In the genomic region with DNA sequence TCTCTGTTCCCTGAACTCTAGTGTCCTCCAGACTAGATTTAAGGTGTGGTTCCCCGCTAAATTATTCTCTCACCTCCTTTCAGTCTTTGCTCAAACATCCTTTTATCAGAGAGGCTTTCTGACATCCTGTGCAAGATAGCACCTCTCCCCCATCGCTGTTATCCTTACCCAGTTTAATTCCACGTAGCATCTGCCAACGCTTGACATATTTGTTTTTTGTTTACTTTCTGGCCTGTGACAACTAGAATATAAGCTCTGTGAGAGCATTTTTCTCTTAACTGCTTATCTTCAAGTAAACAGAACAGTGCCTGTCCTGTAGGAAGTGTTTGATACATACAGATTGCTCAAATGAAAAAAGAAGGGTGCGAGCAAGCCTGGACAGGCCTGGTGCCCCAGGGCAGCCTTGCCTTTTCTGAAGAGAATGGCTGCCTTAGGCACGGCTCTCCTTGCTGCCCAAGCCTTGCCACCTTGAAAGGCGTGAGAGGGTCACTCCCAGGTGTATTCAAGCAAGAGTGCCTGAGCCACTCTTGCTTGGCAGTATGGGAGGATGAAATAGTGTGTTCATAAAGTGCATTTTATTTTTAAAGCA, we compare ENCODE assay signal across 28 cellular contexts. TPM values are rescaled to one million over a fixed set of nuclear protein-coding genes. Genes with fewer than 3 reads are reported as not detected.
DNase-seq lines count a peak whose midpoint lies in the region; ATAC-seq and TF ChIP-seq lines count a peak whose summit lies in the region.
"Had no signal": no experiment of that assay in that cellular context is flagged by ENCODE, and none has a peak within 500 bp of the region (broad histone marks: within the 10 kb centered on the region; RNA-seq: fewer than 3 reads in every experiment).

No MANE protein-coding gene starts in this region.

- intact Hi-C loops in activated CD8-positive, alpha-beta T cell treated with anti-CD3 and anti-CD28 coated beads for 36 hours (cut with micrococcal nuclease) = no loop called here
- intact Hi-C loops in CD4-positive, alpha-beta memory T cell (cut with micrococcal nuclease) = no loop called here
- intact Hi-C loops in mucosa of descending colon (cut with DNase I, micrococcal nuclease) = no loop called here

- no peaks in the 10 kb centered on the region for H3K27me3 Mint-ChIP-seq in activated CD8-positive, alpha-beta T cell treated with anti-CD3 and anti-CD28 coated beads for 36 hours
- H3K27me3 Mint-ChIP-seq in activated CD8-positive, alpha-beta T cell treated with anti-CD3 and anti-CD28 coated beads, Interleukin-2, amount 10 ng/mL, durations not matched to agents 7 days and 5 days (ENCODE audit: low read depth) = no peaks in the 10 kb centered on the region
- H3K27me3 Mint-ChIP-seq in CD4-positive, alpha-beta memory T cell = no peaks in the 10 kb centered on the region
- peaks cover 2% of the 10 kb centered on the region for H3K27me3 Mint-ChIP-seq in brain
- H3K27me3 Mint-ChIP-seq in mesothelial cell of epicardium (ENCODE audit: low read depth) = no peaks in the 10 kb centered on the region
- H3K27me3 Mint-ChIP-seq: activated naive CD8-positive, alpha-beta T cell treated with anti-CD3 and anti-CD28 coated beads, Interleukin-2, amount 50 U/mL, for 24 hours; IgD-negative memory B cell; naive B cell had no signal

- no peak overlapping the region for H3K27ac ChIP-seq in CD4-positive, alpha-beta memory T cell (ENCODE audit: low read depth, low read length)
- H3K27ac ChIP-seq: BLaER1, body of pancreas, colonic mucosa, sigmoid colon, VCaP had no signal

- H3K4me3 Mint-ChIP-seq in activated CD8-positive, alpha-beta T cell treated with anti-CD3 and anti-CD28 coated beads for 36 hours = no peak overlapping the region
- no peak overlapping the region for H3K4me3 Mint-ChIP-seq in activated CD8-positive, alpha-beta T cell treated with anti-CD3 and anti-CD28 coated beads, Interleukin-2, amount 10 ng/mL, durations not matched to agents 7 days and 5 days
- no peak overlapping the region for H3K4me3 Mint-ChIP-seq in CD4-positive, alpha-beta memory T cell
- H3K4me3 Mint-ChIP-seq in brain (peak overlapping the region in 1 of 5 experiments; percentile 27), mesothelial cell of epicardium (no peak overlapping the region)
- H3K4me3 Mint-ChIP-seq: activated naive CD8-positive, alpha-beta T cell treated with anti-CD3 and anti-CD28 coated beads, Interleukin-2, amount 50 U/mL, for 24 hours; H9; IgD-negative memory B cell; naive B cell; T-helper 2 cell treated with Interferon-gamma antibody and Interleukin-4, amounts not matched to agents 5 μg/mL and 100 μg/mL, for 36 hours had no signal

- DNase-seq in activated CD8-positive, alpha-beta T cell treated with anti-CD3 and anti-CD28 coated beads for 36 hours = no peak
- DNase-seq in activated CD8-positive, alpha-beta T cell treated with anti-CD3 and anti-CD28 coated beads, Interleukin-2, amount 10 ng/mL, durations not matched to agents 7 days and 5 days = no peak
- no peak for DNase-seq in CD4-positive, alpha-beta memory T cell
- no peak for DNase-seq in mesothelial cell of epicardium (ENCODE audit: low spot score in 2 of 2, unreplicated experiment in 2 of 2)
- no peak for DNase-seq in mucosa of descending colon
- DNase-seq: activated CD4-positive, alpha-beta T cell treated with anti-CD3 and anti-CD28 coated beads, Interleukin-2, amount 50 U/mL, for 4 hours; activated naive CD8-positive, alpha-beta T cell treated with anti-CD3 and anti-CD28 coated beads, Interleukin-2, amount 50 U/mL, for 24 hours; activated T-cell treated with anti-CD3 and anti-CD28 coated beads, Interleukin-2, amount 50 U/mL, for 48 hours; body of pancreas; colonic mucosa; H9; left cardiac atrium; mesenchymal stem cell; naive B cell; NCI-H1417 treated with DMSO at 0.1 percent for 48 hours; NCI-H2107; NCI-H524; sigmoid colon; SK-N-SH had no signal

- H3K9me3 Mint-ChIP-seq in activated CD8-positive, alpha-beta T cell treated with anti-CD3 and anti-CD28 coated beads for 36 hours = no peaks in the 10 kb centered on the region
- H3K9me3 Mint-ChIP-seq in activated CD8-positive, alpha-beta T cell treated with anti-CD3 and anti-CD28 coated beads, Interleukin-2, amount 10 ng/mL, durations not matched to agents 7 days and 5 days (ENCODE audit: insufficient read depth) = no peaks in the 10 kb centered on the region
- H3K9me3 Mint-ChIP-seq in CD4-positive, alpha-beta memory T cell = no peaks in the 10 kb centered on the region
- H3K9me3 Mint-ChIP-seq in brain (no peaks in the 10 kb centered on the region), mesothelial cell of epicardium (no peaks in the 10 kb centered on the region)
- H3K9me3 Mint-ChIP-seq: activated naive CD8-positive, alpha-beta T cell treated with anti-CD3 and anti-CD28 coated beads, Interleukin-2, amount 50 U/mL, for 24 hours; H9; IgD-negative memory B cell; naive B cell; T-helper 2 cell treated with Interferon-gamma antibody and Interleukin-4, amounts not matched to agents 5 μg/mL and 100 μg/mL, for 36 hours had no signal

- TF ChIP-seq CTCF in activated CD8-positive, alpha-beta T cell treated with anti-CD3 and anti-CD28 coated beads for 36 hours (IDR thresholded peaks at IDR 0.05) = no peak
- TF ChIP-seq CTCF in brain (conservative IDR thresholded peaks at IDR 0.05) (no peak), mesothelial cell of epicardium (IDR thresholded peaks at IDR 0.05; ENCODE audit: unreplicated experiment) (no peak), mucosa of descending colon (IDR thresholded peaks at IDR 0.05) (no peak)

- POLR2A ChIA-PET in activated CD8-positive, alpha-beta T cell treated with anti-CD3 and anti-CD28 coated beads for 36 hours (lab: Charles Lee) = interaction anchor here (0.9 to 1.1 kb wide), 3 partner anchors 9 to 233 kb away, joined by 3 to 4 read pairs (median 3); no protein-coding TSS in a partner anchor
- POLR2A ChIA-PET in activated CD8-positive, alpha-beta T cell treated with anti-CD3 and anti-CD28 coated beads, Interleukin-2, amount 10 ng/mL, durations not matched to agents 7 days and 5 days (lab: Charles Lee) = interaction anchor here (1.0 kb wide), 1 partner anchor 155 kb away, joined by 3 read pairs; no protein-coding TSS in a partner anchor
- POLR2A ChIA-PET in CD4-positive, alpha-beta memory T cell (lab: Charles Lee; ENCODE audit: partially characterized antibody) = no interaction called here

- ATAC-seq in activated CD8-positive, alpha-beta T cell treated with anti-CD3 and anti-CD28 coated beads for 36 hours = no peak
- ATAC-seq in activated CD8-positive, alpha-beta T cell treated with anti-CD3 and anti-CD28 coated beads, Interleukin-2, amount 10 ng/mL, durations not matched to agents 7 days and 5 days = no peak
- ATAC-seq in mucosa of descending colon = no peak
- ATAC-seq in HG02623 (IDR thresholded peaks at IDR 0.05; ENCODE audit: unreplicated experiment) = no peak
- ATAC-seq in GM21529 (IDR thresholded peaks at IDR 0.05; ENCODE audit: unreplicated experiment) = no peak
- ATAC-seq: activated naive CD8-positive, alpha-beta T cell treated with anti-CD3 and anti-CD28 coated beads, Interleukin-2, amount 50 U/mL, for 24 hours; body of pancreas; left cardiac atrium had no signal

- H3K27me3 ChIP-seq in CD4-positive, alpha-beta memory T cell (ENCODE audit: insufficient read depth, low read length) = no peaks in the 10 kb centered on the region
- H3K27me3 ChIP-seq: BLaER1, body of pancreas, colonic mucosa, sigmoid colon had no signal

- H3K36me3 Mint-ChIP-seq in activated CD8-positive, alpha-beta T cell treated with anti-CD3 and anti-CD28 coated beads for 36 hours (ENCODE audit: low read depth) = peaks cover 28% of the 10 kb centered on the region
- H3K36me3 Mint-ChIP-seq in activated CD8-positive, alpha-beta T cell treated with anti-CD3 and anti-CD28 coated beads, Interleukin-2, amount 10 ng/mL, durations not matched to agents 7 days and 5 days (ENCODE audit: low read depth) = peaks cover 62% of the 10 kb centered on the region
- H3K36me3 Mint-ChIP-seq in CD4-positive, alpha-beta memory T cell = peaks cover 52 to 69% of the 10 kb centered on the region in 2 donors
- peaks cover 61% of the 10 kb centered on the region for H3K36me3 Mint-ChIP-seq in brain
- peaks cover 37% of the 10 kb centered on the region for H3K36me3 Mint-ChIP-seq in mesothelial cell of epicardium

- H3K4me3 ChIP-seq in CD4-positive, alpha-beta memory T cell (ENCODE audit: low read length in 2 of 2) = no peak overlapping the region
- no peak overlapping the region for H3K4me3 ChIP-seq in mucosa of descending colon
- H3K4me3 ChIP-seq: BLaER1, body of pancreas, colonic mucosa, sigmoid colon had no signal

- H3K36me3 ChIP-seq in CD4-positive, alpha-beta memory T cell (ENCODE audit: insufficient read depth, low read length) = peaks cover 43% of the 10 kb centered on the region
- no peaks in the 10 kb centered on the region for H3K36me3 ChIP-seq in mucosa of descending colon (ENCODE audit: low read depth)

- no peaks in the 10 kb centered on the region for H3K9me3 ChIP-seq in CD4-positive, alpha-beta memory T cell (ENCODE audit: control insufficient read depth in 1 of 2, low read length in 2 of 2)
- no peaks in the 10 kb centered on the region for H3K9me3 ChIP-seq in mucosa of descending colon
- H3K9me3 ChIP-seq: BLaER1, body of pancreas, colonic mucosa, sigmoid colon, SK-N-SH had no signal

- CTCF ChIA-PET in activated CD8-positive, alpha-beta T cell treated with anti-CD3 and anti-CD28 coated beads for 36 hours (lab: Charles Lee) = no interaction called here
- CTCF ChIA-PET in activated CD8-positive, alpha-beta T cell treated with anti-CD3 and anti-CD28 coated beads, Interleukin-2, amount 10 ng/mL, durations not matched to agents 7 days and 5 days (lab: Charles Lee) = interaction anchor here (0.6 kb wide), 1 partner anchor 373 kb away, joined by 3 read pairs; no protein-coding TSS in a partner anchor
- CTCF ChIA-PET in CD4-positive, alpha-beta memory T cell (lab: Charles Lee; ENCODE audit: partially characterized antibody) = no interaction called here

- peaks cover 29% of the 10 kb centered on the region for H3K4me1 Mint-ChIP-seq in activated CD8-positive, alpha-beta T cell treated with anti-CD3 and anti-CD28 coated beads for 36 hours (ENCODE audit: low read depth)
- H3K4me1 Mint-ChIP-seq in activated CD8-positive, alpha-beta T cell treated with anti-CD3 and anti-CD28 coated beads, Interleukin-2, amount 10 ng/mL, durations not matched to agents 7 days and 5 days (ENCODE audit: low read depth) = peaks cover 18% of the 10 kb centered on the region
- H3K4me1 Mint-ChIP-seq in CD4-positive, alpha-beta memory T cell = peaks cover 18 to 31% (median 23%) of the 10 kb centered on the region in 4 donors
- H3K4me1 Mint-ChIP-seq in brain = peaks cover 41% of the 10 kb centered on the region
- H3K4me1 Mint-ChIP-seq in mesothelial cell of epicardium = peaks cover 3% of the 10 kb centered on the region

- H3K27ac Mint-ChIP-seq in activated CD8-positive, alpha-beta T cell treated with anti-CD3 and anti-CD28 coated beads for 36 hours = peak overlapping the region; percentile 57
- H3K27ac Mint-ChIP-seq in activated CD8-positive, alpha-beta T cell treated with anti-CD3 and anti-CD28 coated beads, Interleukin-2, amount 10 ng/mL, durations not matched to agents 7 days and 5 days = no peak overlapping the region
- H3K27ac Mint-ChIP-seq in CD4-positive, alpha-beta memory T cell = peak overlapping the region in 4 of 7 donors; percentile 6 to 65 (median 16)
- H3K27ac Mint-ChIP-seq in brain (peak overlapping the region in 3 of 5 experiments; percentile 12 to 74 (median 52)), mesothelial cell of epicardium (peak overlapping the region; percentile 17)
- H3K27ac Mint-ChIP-seq: T-helper 2 cell treated with Interferon-gamma antibody and Interleukin-4, amounts not matched to agents 5 μg/mL and 100 μg/mL, for 36 hours had no signal

- peaks cover 7% of the 10 kb centered on the region for H3K4me1 ChIP-seq in CD4-positive, alpha-beta memory T cell (ENCODE audit: insufficient read depth, low read length)
- H3K4me1 ChIP-seq in mucosa of descending colon (ENCODE audit: low read depth) = no peaks in the 10 kb centered on the region
- H3K4me1 ChIP-seq: colonic mucosa had no signal

RNA-seq across cellular contexts. Expression of gene DYNLL2, which starts 9.7 kb away (rescaled TPM):
- total RNA-seq in activated CD8-positive, alpha-beta T cell treated with anti-CD3 and anti-CD28 coated beads for 36 hours = 10 to 100 TPM; 25.6 to 26.1 TPM
- total RNA-seq in activated CD8-positive, alpha-beta T cell treated with anti-CD3 and anti-CD28 coated beads, Interleukin-2, amount 10 ng/mL, durations not matched to agents 7 days and 5 days = 10 to 100 TPM; 30.9 to 31.7 TPM
- 10 to 100 TPM; 45.6 to 45.8 TPM for total RNA-seq in CD4-positive, alpha-beta memory T cell
- polyA plus RNA-seq in CD4-positive, alpha-beta memory T cell = 1 to 10 TPM in 1 of 2 donors, under 1 TPM in 1; 0.56 to 1.3 TPM
- polyA plus RNA-seq in brain (ENCODE audit: insufficient read depth, low read depth, low replicate concordance) = 99.4 TPM
- total RNA-seq in mesothelial cell of epicardium (43.3 to 44.3 TPM (median 43.5 TPM) in 3 replicates), mucosa of descending colon (10 to 100 TPM; 33.9 to 53.2 (median 33.9) TPM)

RNA-seq across cellular contexts. Expression of gene OR4D1, which starts 55.3 kb away (rescaled TPM):
- under 1 TPM; 0.22 to 0.25 TPM for total RNA-seq in activated CD8-positive, alpha-beta T cell treated with anti-CD3 and anti-CD28 coated beads for 36 hours
- total RNA-seq in activated CD8-positive, alpha-beta T cell treated with anti-CD3 and anti-CD28 coated beads, Interleukin-2, amount 10 ng/mL, durations not matched to agents 7 days and 5 days = under 1 TPM; 0.50 TPM
- total RNA-seq in CD4-positive, alpha-beta memory T cell = 1 to 10 TPM; 2.0 to 2.2 TPM
- polyA plus RNA-seq in CD4-positive, alpha-beta memory T cell = 1 to 10 TPM; 1.9 to 2.0 TPM
- polyA plus RNA-seq in brain (ENCODE audit: insufficient read depth, low read depth, low replicate concordance) = not detected
- not detected in 3 replicates for total RNA-seq in mesothelial cell of epicardium
- total RNA-seq in mucosa of descending colon = not detected
- total RNA-seq: A673, body of pancreas, colonic mucosa, left cardiac atrium, sigmoid colon, urinary bladder had no signal
- polyA plus RNA-seq: SK-N-SH, urinary bladder had no signal
